Comparison of ENCODE assay signal across 9 cellular contexts in genomic region chr9:86246752-86247161, GRCh38. TPM values are rescaled to one million over a fixed set of nuclear protein-coding genes. Genes with fewer than 3 reads are reported as not detected.
DNase-seq lines count a peak whose midpoint lies in the region; ATAC-seq and TF ChIP-seq lines count a peak whose summit lies in the region.
"Had no signal": no experiment of that assay in that cellular context is flagged by ENCODE, and none has a peak within 500 bp of the region (broad histone marks: within the 10 kb centered on the region; RNA-seq: fewer than 3 reads in every experiment).

No MANE protein-coding gene starts in this region.

- peak; percentile 84 for ATAC-seq in GM18868 (IDR thresholded peaks at IDR 0.05; ENCODE audit: unreplicated experiment)
- ATAC-seq in activated T-helper 17 cell treated with anti-CD3 and anti-CD28 coated beads, Interleukin-2, amount 50 U/mL, for 72 hours (replicated peaks): no peak

- peak overlapping the region; percentile 58; the same call in 1 of the 2 replicates for H3K4me3 Mint-ChIP-seq in HFFc6
- no peak overlapping the region for H3K4me3 Mint-ChIP-seq in nephron progenitor cell
- H3K4me3 Mint-ChIP-seq in activated T-helper 17 cell treated with anti-CD3 and anti-CD28 coated beads, Interleukin-2, amount 50 U/mL, for 72 hours: no peak overlapping the region
- H3K4me3 Mint-ChIP-seq in endothelial cell (ENCODE audit: unreplicated experiment): no peak overlapping the region

- intact Hi-C loops in posterior cingulate gyrus (cut with DNase I): no loop called here

- no peaks in the 10 kb centered on the region for H3K9me3 Mint-ChIP-seq in HFFc6
- H3K9me3 Mint-ChIP-seq in nephron progenitor cell: peaks cover 9% of the 10 kb centered on the region
- H3K9me3 Mint-ChIP-seq in activated T-helper 17 cell treated with anti-CD3 and anti-CD28 coated beads, Interleukin-2, amount 50 U/mL, for 72 hours: no peaks in the 10 kb centered on the region
- H3K9me3 Mint-ChIP-seq in endothelial cell (ENCODE audit: unreplicated experiment): peaks cover 3% of the 10 kb centered on the region

- H3K27ac Mint-ChIP-seq in HFFc6: no peak overlapping the region
- H3K27ac Mint-ChIP-seq in nephron progenitor cell: peak overlapping the region; percentile 85
- H3K27ac Mint-ChIP-seq in activated T-helper 17 cell treated with anti-CD3 and anti-CD28 coated beads, Interleukin-2, amount 50 U/mL, for 72 hours: no peak overlapping the region
- no peak overlapping the region for H3K27ac Mint-ChIP-seq in endothelial cell (ENCODE audit: unreplicated experiment)

- DNase-seq in HFFc6: no peak
- DNase-seq in NCI-H69 (lab: John Stamatoyannopoulos, UW): peak; percentile 75
- DNase-seq in nephron progenitor cell: peak; percentile 41
- DNase-seq in activated CD4-positive, alpha-beta T cell treated with anti-CD3 and anti-CD28 coated beads for 48 hours: no peak
- DNase-seq in posterior cingulate gyrus: no peak
- no peak for DNase-seq in endothelial cell (ENCODE audit: low spot score)
- DNase-seq: NCI-H1694 had no signal

- no peak for TF ChIP-seq CTCF in HFFc6 (IDR thresholded peaks at IDR 0.05)
- peak; percentile 20 for TF ChIP-seq CTCF in nephron progenitor cell (IDR thresholded peaks at IDR 0.05)
- no peak for TF ChIP-seq CTCF in endothelial cell (IDR thresholded peaks at IDR 0.05; ENCODE audit: unreplicated experiment)

- no peaks in the 10 kb centered on the region for H3K36me3 Mint-ChIP-seq in HFFc6 (ENCODE audit: low read depth)
- peaks cover 17% of the 10 kb centered on the region for H3K36me3 Mint-ChIP-seq in nephron progenitor cell (ENCODE audit: low read depth)
- no peaks in the 10 kb centered on the region for H3K36me3 Mint-ChIP-seq in activated T-helper 17 cell treated with anti-CD3 and anti-CD28 coated beads, Interleukin-2, amount 50 U/mL, for 72 hours (ENCODE audit: low read depth)
- H3K36me3 Mint-ChIP-seq in endothelial cell (ENCODE audit: low read depth, unreplicated experiment): peaks cover 10% of the 10 kb centered on the region

- H3K4me1 Mint-ChIP-seq in HFFc6 (ENCODE audit: low read depth) (no peaks in the 10 kb centered on the region), nephron progenitor cell (peaks cover 42% of the 10 kb centered on the region), endothelial cell (ENCODE audit: unreplicated experiment) (peaks cover 48% of the 10 kb centered on the region)
- H3K4me1 Mint-ChIP-seq in activated T-helper 17 cell treated with anti-CD3 and anti-CD28 coated beads, Interleukin-2, amount 50 U/mL, for 72 hours: peaks cover 3% of the 10 kb centered on the region

- H3K27me3 Mint-ChIP-seq in HFFc6 (ENCODE audit: insufficient read depth): peaks cover 1% of the 10 kb centered on the region; the same call in 1 of the 2 replicates
- H3K27me3 Mint-ChIP-seq in nephron progenitor cell (ENCODE audit: low read depth, poor library complexity): no peaks in the 10 kb centered on the region
- peaks cover 12% of the 10 kb centered on the region for H3K27me3 Mint-ChIP-seq in activated T-helper 17 cell treated with anti-CD3 and anti-CD28 coated beads, Interleukin-2, amount 50 U/mL, for 72 hours
- H3K27me3 Mint-ChIP-seq in endothelial cell (ENCODE audit: unreplicated experiment): peaks cover 2% of the 10 kb centered on the region

RNA-seq across cellular contexts. Expression of gene C9orf153, which starts 12.7 kb away (rescaled TPM):
- total RNA-seq in HFFc6 (2021; fragmentation: NEBNext Ultra II Directional; extraction: Animal tissue kit (Norgen Biotek cat#: 25700)): not detected
- total RNA-seq in activated T-helper 17 cell treated with anti-CD3 and anti-CD28 coated beads, Interleukin-2, amount 50 U/mL, for 72 hours: 1 to 10 TPM in 1 of 2 donors, under 1 TPM in 1; 0.26 to 1.0 TPM
- total RNA-seq in endothelial cell (ENCODE audit: unreplicated experiment): 0.36 TPM

RNA-seq across cellular contexts. Expression of gene ISCA1, which starts 35.6 kb away (rescaled TPM):
- total RNA-seq in HFFc6 (2021; fragmentation: NEBNext Ultra II Directional; extraction: Animal tissue kit (Norgen Biotek cat#: 25700)): 10 to 100 TPM; 20.2 to 29.5 (median 25.7) TPM
- total RNA-seq in activated T-helper 17 cell treated with anti-CD3 and anti-CD28 coated beads, Interleukin-2, amount 50 U/mL, for 72 hours: 10 to 100 TPM; 33.2 to 34.6 TPM
- total RNA-seq in endothelial cell (ENCODE audit: unreplicated experiment): 41.9 TPM

Comparison
In these comparisons a context has a peak if more than half of its experiments do, and no peak if none do; other contexts are left out.
1. DNase-seq: peak in NCI-H69 (single experiment) and nephron progenitor cell (single experiment); none in HFFc6 (single experiment), activated CD4-positive, alpha-beta T cell treated with anti-CD3 and anti-CD28 coated beads for 48 hours (single experiment), posterior cingulate gyrus (0 of 10) and endothelial cell (single experiment).